Comparison of ENCODE assay signal across 8 cellular contexts in genomic region chr1:25232866-25233784, GRCh38. TPM values are rescaled to one million over a fixed set of nuclear protein-coding genes. Genes with fewer than 3 reads are reported as not detected.
DNase-seq lines count a peak whose midpoint lies in the region; ATAC-seq, FAIRE-seq and TF ChIP-seq lines count a peak whose summit lies in the region.

No MANE protein-coding gene starts in this region.

- no peak for TF ChIP-seq CTCF in uterus (IDR thresholded peaks at IDR 0.05)

- H3K27me3 ChIP-seq in uterus, result no peaks in the 10 kb centered on the region

- H3K4me3 ChIP-seq in uterus, result peak overlapping the region; percentile 80 to 87

- peak overlapping the region; percentile 90 to 93 for H3K27ac ChIP-seq in uterus

- intact Hi-C loops in uterus (cut with DNase I; ENCODE audit: low total_unique reads), result no loop called here

- peak; percentile 34 for TF ChIP-seq POLR2A in GM19099 (IDR thresholded peaks at IDR 0.05; ENCODE audit: extremely low read depth, insufficient read length, low read depth)
- no peak for TF ChIP-seq POLR2A in uterus (IDR thresholded peaks at IDR 0.05)

- peak; percentile 38 for ATAC-seq in HG03565 (IDR thresholded peaks at IDR 0.05; ENCODE audit: unreplicated experiment)

- no peaks in the 10 kb centered on the region for H3K9me3 ChIP-seq in uterus

- peaks cover 7 to 9% of the 10 kb centered on the region in 2 donors for H3K4me1 ChIP-seq in uterus

- H3K36me3 ChIP-seq in uterus, result no peaks in the 10 kb centered on the region

- FAIRE-seq in RCC 7860 (lab: Jason Lieb, UNC), result peak; percentile 62

- DNase-seq in CD1c-positive myeloid dendritic cell (ENCODE audit: extremely low spot score) (peak; percentile 93), RCC 7860 (ENCODE audit: low spot score) (peak; percentile 63), glomerular visceral epithelial cell (ENCODE audit: extremely low spot score) (peak; percentile 79), nucleus accumbens (lab: John Stamatoyannopoulos, UW) (peak in 50 of 56 donors; percentile 5 to 84 (median 49)), uterus (peak; percentile 75 to 81)
- peak; percentile 22 for DNase-seq in activated gamma-delta T cell treated with anti-CD3 and anti-CD28 coated beads, Interleukin-2, amount 50 U/mL, for 16 hours (ENCODE audit: low read depth)

RNA-seq across cellular contexts. Expression of gene SYF2, which starts 0.8 kb away (rescaled TPM):
- total RNA-seq in uterus, result 10 to 100 TPM; 45.3 to 52.1 (median 47.9) TPM

RNA-seq across cellular contexts. Expression of gene RSRP1, which starts 14.1 kb away (rescaled TPM):
- 100 to 1,000 TPM; 103 to 232 (median 141) TPM for total RNA-seq in uterus

RNA-seq across cellular contexts. Expression of gene RHD, which starts 39.2 kb away (rescaled TPM):
- total RNA-seq in uterus, result 1 to 10 TPM in 1 of 4 donors, not detected in 3; 1.5 TPM

Comparison
In these comparisons a context has a peak if more than half of its experiments do, and no peak if none do; other contexts are left out.
1. Peak in every context shown above with its lines: DNase-seq, ATAC-seq, H3K4me3 ChIP-seq and H3K27ac ChIP-seq.
2. DNase-seq: peak in every context shown above with its lines; median percentile 93 in CD1c-positive myeloid dendritic cell; 79 in glomerular visceral epithelial cell; 78 in uterus; 63 in RCC 7860; 49 in nucleus accumbens; 22 in activated gamma-delta T cell treated with anti-CD3 and anti-CD28 coated beads, Interleukin-2, amount 50 U/mL, for 16 hours.